ENCODE assay signal across 1 cellular context in genomic region chr1:17438176-17438976, GRCh38.
TF ChIP-seq lines count a peak whose summit lies in the region.

No MANE protein-coding gene starts in this region.

TF ChIP-seq in K562, 482 proteins besides CTCF, POLR2A, EP300 and RAD21 (continued from another document and continues in another):
- peak; percentile 75 for TF ChIP-seq SAP30 (IDR thresholded peaks at IDR 0.05; ENCODE audit: borderline replicate concordance, insufficient read depth, low read depth, low read length, poor library complexity, severe bottlenecking)
- TF ChIP-seq RFX5 (IDR thresholded peaks at IDR 0.05; ENCODE audit: low read depth, low read length): no peak
- TF ChIP-seq ZKSCAN3 (CRISPR knock-in tag; IDR thresholded peaks at IDR 0.05): no peak
- TF ChIP-seq ERF (CRISPR knock-in tag; IDR thresholded peaks at IDR 0.05): no peak
- no peak for TF ChIP-seq ZNF518B (CRISPR knock-in tag; IDR thresholded peaks at IDR 0.05)
- no peak for TF ChIP-seq SLC30A9 (CRISPR knock-in tag; IDR thresholded peaks at IDR 0.05)
- no peak for TF ChIP-seq DPF2 (IDR thresholded peaks at IDR 0.05)
- no peak for TF ChIP-seq ZNF354B (CRISPR knock-in tag; IDR thresholded peaks at IDR 0.05)
- TF ChIP-seq TEAD2 (tag; IDR thresholded peaks at IDR 0.05): no peak
- TF ChIP-seq ARID4B (CRISPR knock-in tag; IDR thresholded peaks at IDR 0.05): peak; percentile 84; the same call in 1 of the 2 replicates
- no peak for TF ChIP-seq YBX1 (IDR thresholded peaks at IDR 0.05)
- peak in 1 of 2 experiments; percentile 85; a peak in 2 of 4 replicates for TF ChIP-seq NONO (IDR thresholded peaks at IDR 0.05; ENCODE audit: low read depth in 2 of 2, low read length in 1 of 2)
- TF ChIP-seq TRIM25 (IDR thresholded peaks at IDR 0.05; ENCODE audit: borderline replicate concordance): no peak
- no peak for TF ChIP-seq ETV5 (CRISPR knock-in tag; IDR thresholded peaks at IDR 0.05; ENCODE audit: low read depth)
- no peak for TF ChIP-seq SMARCE1 (IDR thresholded peaks at IDR 0.05)
- TF ChIP-seq DNMT1 (IDR thresholded peaks at IDR 0.05): no peak
- no peak for TF ChIP-seq ZFPM2 (CRISPR knock-in tag; IDR thresholded peaks at IDR 0.05)
- TF ChIP-seq KAT8 (IDR thresholded peaks at IDR 0.05; ENCODE audit: low read depth): no peak
- TF ChIP-seq GTF2B (IDR thresholded peaks at IDR 0.05; ENCODE audit: extremely low read depth, insufficient read length): no peak
- TF ChIP-seq ESRRB (CRISPR knock-in tag; IDR thresholded peaks at IDR 0.05; ENCODE audit: borderline replicate concordance): no peak
- no peak for TF ChIP-seq E2F6 (IDR thresholded peaks at IDR 0.05; ENCODE audit: borderline replicate concordance in 1 of 2, extremely low read depth in 1 of 2, insufficient read depth in 1 of 2, insufficient read length in 1 of 2, low read depth in 1 of 2, low read length in 1 of 2, poor library complexity in 1 of 2, severe bottlenecking in 1 of 2)
- no peak for TF ChIP-seq L3MBTL2 (IDR thresholded peaks at IDR 0.05)
- no peak for TF ChIP-seq NFYB (IDR thresholded peaks at IDR 0.05; ENCODE audit: extremely low read depth, insufficient read length)
- no peak for TF ChIP-seq CHD4 (IDR thresholded peaks at IDR 0.05; ENCODE audit: insufficient read depth, insufficient replicate concordance, low read depth, low read length, poor library complexity, severe bottlenecking)
- no peak for TF ChIP-seq EZH2 (IDR thresholded peaks at IDR 0.05; ENCODE audit: borderline replicate concordance, low read depth, low read length)
- TF ChIP-seq ZNF212 (CRISPR knock-in tag; IDR thresholded peaks at IDR 0.05): no peak
- no peak for TF ChIP-seq TCF15 (CRISPR knock-in tag; IDR thresholded peaks at IDR 0.05)
- TF ChIP-seq CBX8 (IDR thresholded peaks at IDR 0.05; ENCODE audit: borderline replicate concordance, extremely low read depth, low read depth, low read length, poor library complexity, severe bottlenecking): no peak
- TF ChIP-seq ZNF778 (CRISPR knock-in tag; IDR thresholded peaks at IDR 0.05): no peak
- no peak for TF ChIP-seq E4F1 (CRISPR knock-in tag; IDR thresholded peaks at IDR 0.05; ENCODE audit: borderline replicate concordance)
- TF ChIP-seq MYBL2 (IDR thresholded peaks at IDR 0.05; ENCODE audit: low read depth): no peak
- no peak for TF ChIP-seq MYBL2 (CRISPR knock-in tag; IDR thresholded peaks at IDR 0.05; ENCODE audit: borderline replicate concordance)
- TF ChIP-seq PREB (CRISPR knock-in tag; IDR thresholded peaks at IDR 0.05): no peak
- TF ChIP-seq DDX20 (tag; IDR thresholded peaks at IDR 0.05; ENCODE audit: low read depth): no peak
- TF ChIP-seq STAT5A (IDR thresholded peaks at IDR 0.05; ENCODE audit: borderline replicate concordance, low read length): no peak
- no peak for TF ChIP-seq IFI16 (CRISPR knock-in tag; IDR thresholded peaks at IDR 0.05)
- TF ChIP-seq NR2C1 (IDR thresholded peaks at IDR 0.05): no peak
- TF ChIP-seq NR2C1 (tag; IDR thresholded peaks at IDR 0.05): no peak
- no peak for TF ChIP-seq ZNF324 (CRISPR knock-in tag; IDR thresholded peaks at IDR 0.05)
- TF ChIP-seq ZFX (CRISPR knock-in tag; IDR thresholded peaks at IDR 0.05): no peak; the same call in none of the 2 replicates
- no peak for TF ChIP-seq ZBTB8A (IDR thresholded peaks at IDR 0.05; ENCODE audit: partially characterized antibody)
- no peak for TF ChIP-seq FOXO4 (CRISPR knock-in tag; IDR thresholded peaks at IDR 0.05)
- no peak for TF ChIP-seq MIER1 (IDR thresholded peaks at IDR 0.05; ENCODE audit: low read depth)
- no peak for TF ChIP-seq DIDO1 (tag; IDR thresholded peaks at IDR 0.05; ENCODE audit: low read depth)
- no peak for TF ChIP-seq IRF1 (CRISPR knock-in tag; IDR thresholded peaks at IDR 0.05; ENCODE audit: borderline replicate concordance)
